Comparison of ENCODE assay signal across 1 cellular context in the genomic region with DNA sequence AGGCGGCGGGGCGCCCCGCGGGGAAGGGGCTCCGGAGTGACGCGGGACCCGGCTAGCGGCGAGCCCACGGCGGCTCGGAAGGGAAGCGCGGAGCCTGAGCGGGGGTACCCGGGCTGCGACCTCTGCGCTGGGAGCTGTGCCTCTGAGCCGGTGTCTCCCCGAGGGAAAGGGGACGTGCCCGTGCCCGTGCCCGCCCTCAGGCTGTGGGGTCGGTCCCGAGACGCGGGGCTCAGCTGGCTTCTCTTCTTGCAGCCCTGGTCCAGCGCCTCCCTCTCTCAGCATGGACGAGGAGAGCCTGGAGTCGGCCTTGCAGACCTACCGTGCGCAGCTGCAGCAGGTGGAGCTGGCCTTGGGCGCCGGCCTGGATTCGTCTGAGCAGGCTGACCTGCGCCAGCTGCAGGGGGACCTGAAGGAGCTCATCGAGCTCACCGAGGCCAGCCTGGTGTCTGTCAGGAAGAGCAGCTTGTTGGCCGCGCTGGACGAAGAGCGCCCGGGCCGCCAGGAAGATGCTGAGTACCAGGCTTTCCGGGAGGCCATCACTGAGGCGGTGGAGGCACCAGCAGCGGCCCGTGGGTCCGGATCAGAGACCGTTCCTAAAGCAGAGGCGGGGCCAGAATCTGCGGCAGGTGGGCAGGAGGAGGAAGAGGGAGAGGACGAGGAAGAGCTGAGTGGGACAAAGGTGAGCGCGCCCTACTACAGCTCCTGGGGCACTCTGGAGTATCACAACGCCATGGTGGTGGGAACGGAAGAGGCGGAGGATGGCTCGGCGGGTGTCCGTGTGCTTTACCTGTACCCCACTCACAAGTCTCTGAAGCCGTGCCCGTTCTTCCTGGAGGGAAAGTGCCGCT.
TF ChIP-seq lines count a peak whose summit lies in the region.

No MANE protein-coding gene starts in this region.

TF ChIP-seq in HepG2, 621 proteins besides CTCF, POLR2A, EP300 and RAD21 (continued from another document and continues in another):
- TF ChIP-seq, protein P1, sequence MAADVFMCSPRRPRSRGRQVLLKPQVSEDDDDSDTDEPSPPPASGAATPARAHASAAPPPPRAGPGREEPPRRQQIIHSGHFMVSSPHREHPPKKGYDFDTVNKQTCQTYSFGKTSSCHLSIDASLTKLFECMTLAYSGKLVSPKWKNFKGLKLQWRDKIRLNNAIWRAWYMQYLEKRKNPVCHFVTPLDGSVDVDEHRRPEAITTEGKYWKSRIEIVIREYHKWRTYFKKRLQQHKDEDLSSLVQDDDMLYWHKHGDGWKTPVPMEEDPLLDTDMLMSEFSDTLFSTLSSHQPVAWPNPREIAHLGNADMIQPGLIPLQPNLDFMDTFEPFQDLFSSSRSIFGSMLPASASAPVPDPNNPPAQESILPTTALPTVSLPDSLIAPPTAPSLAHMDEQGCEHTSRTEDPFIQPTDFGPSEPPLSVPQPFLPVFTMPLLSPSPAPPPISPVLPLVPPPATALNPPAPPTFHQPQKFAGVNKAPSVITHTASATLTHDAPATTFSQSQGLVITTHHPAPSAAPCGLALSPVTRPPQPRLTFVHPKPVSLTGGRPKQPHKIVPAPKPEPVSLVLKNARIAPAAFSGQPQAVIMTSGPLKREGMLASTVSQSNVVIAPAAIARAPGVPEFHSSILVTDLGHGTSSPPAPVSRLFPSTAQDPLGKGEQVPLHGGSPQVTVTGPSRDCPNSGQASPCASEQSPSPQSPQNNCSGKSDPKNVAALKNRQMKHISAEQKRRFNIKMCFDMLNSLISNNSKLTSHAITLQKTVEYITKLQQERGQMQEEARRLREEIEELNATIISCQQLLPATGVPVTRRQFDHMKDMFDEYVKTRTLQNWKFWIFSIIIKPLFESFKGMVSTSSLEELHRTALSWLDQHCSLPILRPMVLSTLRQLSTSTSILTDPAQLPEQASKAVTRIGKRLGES (CRISPR knock-in tag; IDR thresholded peaks at IDR 0.05; ENCODE audit: borderline replicate concordance) = no peak
- TF ChIP-seq, protein P2, sequence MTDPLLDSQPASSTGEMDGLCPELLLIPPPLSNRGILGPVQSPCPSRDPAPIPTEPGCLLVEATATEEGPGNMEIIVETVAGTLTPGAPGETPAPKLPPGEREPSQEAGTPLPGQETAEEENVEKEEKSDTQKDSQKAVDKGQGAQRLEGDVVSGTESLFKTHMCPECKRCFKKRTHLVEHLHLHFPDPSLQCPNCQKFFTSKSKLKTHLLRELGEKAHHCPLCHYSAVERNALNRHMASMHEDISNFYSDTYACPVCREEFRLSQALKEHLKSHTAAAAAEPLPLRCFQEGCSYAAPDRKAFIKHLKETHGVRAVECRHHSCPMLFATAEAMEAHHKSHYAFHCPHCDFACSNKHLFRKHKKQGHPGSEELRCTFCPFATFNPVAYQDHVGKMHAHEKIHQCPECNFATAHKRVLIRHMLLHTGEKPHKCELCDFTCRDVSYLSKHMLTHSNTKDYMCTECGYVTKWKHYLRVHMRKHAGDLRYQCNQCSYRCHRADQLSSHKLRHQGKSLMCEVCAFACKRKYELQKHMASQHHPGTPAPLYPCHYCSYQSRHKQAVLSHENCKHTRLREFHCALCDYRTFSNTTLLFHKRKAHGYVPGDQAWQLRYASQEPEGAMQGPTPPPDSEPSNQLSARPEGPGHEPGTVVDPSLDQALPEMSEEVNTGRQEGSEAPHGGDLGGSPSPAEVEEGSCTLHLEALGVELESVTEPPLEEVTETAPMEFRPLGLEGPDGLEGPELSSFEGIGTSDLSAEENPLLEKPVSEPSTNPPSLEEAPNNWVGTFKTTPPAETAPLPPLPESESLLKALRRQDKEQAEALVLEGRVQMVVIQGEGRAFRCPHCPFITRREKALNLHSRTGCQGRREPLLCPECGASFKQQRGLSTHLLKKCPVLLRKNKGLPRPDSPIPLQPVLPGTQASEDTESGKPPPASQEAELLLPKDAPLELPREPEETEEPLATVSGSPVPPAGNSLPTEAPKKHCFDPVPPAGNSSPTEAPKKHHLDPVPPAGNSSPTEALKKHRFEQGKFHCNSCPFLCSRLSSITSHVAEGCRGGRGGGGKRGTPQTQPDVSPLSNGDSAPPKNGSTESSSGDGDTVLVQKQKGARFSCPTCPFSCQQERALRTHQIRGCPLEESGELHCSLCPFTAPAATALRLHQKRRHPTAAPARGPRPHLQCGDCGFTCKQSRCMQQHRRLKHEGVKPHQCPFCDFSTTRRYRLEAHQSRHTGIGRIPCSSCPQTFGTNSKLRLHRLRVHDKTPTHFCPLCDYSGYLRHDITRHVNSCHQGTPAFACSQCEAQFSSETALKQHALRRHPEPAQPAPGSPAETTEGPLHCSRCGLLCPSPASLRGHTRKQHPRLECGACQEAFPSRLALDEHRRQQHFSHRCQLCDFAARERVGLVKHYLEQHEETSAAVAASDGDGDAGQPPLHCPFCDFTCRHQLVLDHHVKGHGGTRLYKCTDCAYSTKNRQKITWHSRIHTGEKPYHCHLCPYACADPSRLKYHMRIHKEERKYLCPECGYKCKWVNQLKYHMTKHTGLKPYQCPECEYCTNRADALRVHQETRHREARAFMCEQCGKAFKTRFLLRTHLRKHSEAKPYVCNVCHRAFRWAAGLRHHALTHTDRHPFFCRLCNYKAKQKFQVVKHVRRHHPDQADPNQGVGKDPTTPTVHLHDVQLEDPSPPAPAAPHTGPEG (CRISPR knock-in tag; IDR thresholded peaks at IDR 0.05) = no peak
- TF ChIP-seq, protein P3, sequence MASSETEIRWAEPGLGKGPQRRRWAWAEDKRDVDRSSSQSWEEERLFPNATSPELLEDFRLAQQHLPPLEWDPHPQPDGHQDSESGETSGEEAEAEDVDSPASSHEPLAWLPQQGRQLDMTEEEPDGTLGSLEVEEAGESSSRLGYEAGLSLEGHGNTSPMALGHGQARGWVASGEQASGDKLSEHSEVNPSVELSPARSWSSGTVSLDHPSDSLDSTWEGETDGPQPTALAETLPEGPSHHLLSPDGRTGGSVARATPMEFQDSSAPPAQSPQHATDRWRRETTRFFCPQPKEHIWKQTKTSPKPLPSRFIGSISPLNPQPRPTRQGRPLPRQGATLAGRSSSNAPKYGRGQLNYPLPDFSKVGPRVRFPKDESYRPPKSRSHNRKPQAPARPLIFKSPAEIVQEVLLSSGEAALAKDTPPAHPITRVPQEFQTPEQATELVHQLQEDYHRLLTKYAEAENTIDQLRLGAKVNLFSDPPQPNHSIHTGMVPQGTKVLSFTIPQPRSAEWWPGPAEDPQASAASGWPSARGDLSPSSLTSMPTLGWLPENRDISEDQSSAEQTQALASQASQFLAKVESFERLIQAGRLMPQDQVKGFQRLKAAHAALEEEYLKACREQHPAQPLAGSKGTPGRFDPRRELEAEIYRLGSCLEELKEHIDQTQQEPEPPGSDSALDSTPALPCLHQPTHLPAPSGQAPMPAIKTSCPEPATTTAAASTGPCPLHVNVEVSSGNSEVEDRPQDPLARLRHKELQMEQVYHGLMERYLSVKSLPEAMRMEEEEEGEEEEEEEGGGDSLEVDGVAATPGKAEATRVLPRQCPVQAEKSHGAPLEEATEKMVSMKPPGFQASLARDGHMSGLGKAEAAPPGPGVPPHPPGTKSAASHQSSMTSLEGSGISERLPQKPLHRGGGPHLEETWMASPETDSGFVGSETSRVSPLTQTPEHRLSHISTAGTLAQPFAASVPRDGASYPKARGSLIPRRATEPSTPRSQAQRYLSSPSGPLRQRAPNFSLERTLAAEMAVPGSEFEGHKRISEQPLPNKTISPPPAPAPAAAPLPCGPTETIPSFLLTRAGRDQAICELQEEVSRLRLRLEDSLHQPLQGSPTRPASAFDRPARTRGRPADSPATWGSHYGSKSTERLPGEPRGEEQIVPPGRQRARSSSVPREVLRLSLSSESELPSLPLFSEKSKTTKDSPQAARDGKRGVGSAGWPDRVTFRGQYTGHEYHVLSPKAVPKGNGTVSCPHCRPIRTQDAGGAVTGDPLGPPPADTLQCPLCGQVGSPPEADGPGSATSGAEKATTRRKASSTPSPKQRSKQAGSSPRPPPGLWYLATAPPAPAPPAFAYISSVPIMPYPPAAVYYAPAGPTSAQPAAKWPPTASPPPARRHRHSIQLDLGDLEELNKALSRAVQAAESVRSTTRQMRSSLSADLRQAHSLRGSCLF (CRISPR knock-in tag; IDR thresholded peaks at IDR 0.05; ENCODE audit: borderline replicate concordance) = no peak
- TF ChIP-seq, protein P4, sequence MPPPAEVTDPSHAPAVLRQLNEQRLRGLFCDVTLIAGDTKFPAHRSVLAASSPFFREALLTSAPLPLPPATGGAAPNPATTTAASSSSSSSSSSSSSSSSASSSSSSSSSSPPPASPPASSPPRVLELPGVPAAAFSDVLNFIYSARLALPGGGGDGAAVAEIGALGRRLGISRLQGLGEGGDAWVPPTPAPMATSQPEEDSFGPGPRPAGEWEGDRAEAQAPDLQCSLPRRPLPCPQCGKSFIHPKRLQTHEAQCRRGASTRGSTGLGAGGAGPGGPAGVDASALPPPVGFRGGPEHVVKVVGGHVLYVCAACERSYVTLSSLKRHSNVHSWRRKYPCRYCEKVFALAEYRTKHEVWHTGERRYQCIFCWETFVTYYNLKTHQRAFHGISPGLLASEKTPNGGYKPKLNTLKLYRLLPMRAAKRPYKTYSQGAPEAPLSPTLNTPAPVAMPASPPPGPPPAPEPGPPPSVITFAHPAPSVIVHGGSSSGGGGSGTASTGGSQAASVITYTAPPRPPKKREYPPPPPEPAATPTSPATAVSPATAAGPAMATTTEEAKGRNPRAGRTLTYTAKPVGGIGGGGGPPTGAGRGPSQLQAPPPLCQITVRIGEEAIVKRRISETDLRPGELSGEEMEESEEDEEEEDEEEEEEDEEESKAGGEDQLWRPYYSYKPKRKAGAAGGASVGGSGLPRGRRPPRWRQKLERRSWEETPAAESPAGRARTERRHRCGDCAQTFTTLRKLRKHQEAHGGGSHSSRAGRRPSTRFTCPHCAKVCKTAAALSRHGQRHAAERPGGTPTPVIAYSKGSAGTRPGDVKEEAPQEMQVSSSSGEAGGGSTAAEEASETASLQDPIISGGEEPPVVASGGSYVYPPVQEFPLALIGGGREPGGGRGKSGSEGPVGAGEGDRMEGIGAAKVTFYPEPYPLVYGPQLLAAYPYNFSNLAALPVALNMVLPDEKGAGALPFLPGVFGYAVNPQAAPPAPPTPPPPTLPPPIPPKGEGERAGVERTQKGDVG (CRISPR knock-in tag; IDR thresholded peaks at IDR 0.05; ENCODE audit: borderline replicate concordance) = no peak
- TF ChIP-seq ZNF724P (CRISPR knock-in tag; IDR thresholded peaks at IDR 0.05; ENCODE audit: borderline replicate concordance) (0 out of 2 replicates have a peak, but pooled peaks have one; percentile 7), ZNF251 (CRISPR knock-in tag; IDR thresholded peaks at IDR 0.05) (0 out of 2 replicates have a peak, but pooled peaks have one; percentile 15), ZC3H13 (CRISPR knock-in tag; IDR thresholded peaks at IDR 0.05) (no peak), ARNTL (CRISPR knock-in tag; IDR thresholded peaks at IDR 0.05) (no peak), GLI4 (CRISPR knock-in tag; IDR thresholded peaks at IDR 0.05; ENCODE audit: borderline replicate concordance) (no peak), ZNF501 (CRISPR knock-in tag; IDR thresholded peaks at IDR 0.05) (0 out of 2 replicates have a peak, but pooled peaks have one; percentile 34), SKI (IDR thresholded peaks at IDR 0.05; ENCODE audit: partially characterized antibody) (peak; percentile 14), ZNF546 (CRISPR knock-in tag; conservative IDR thresholded peaks at IDR 0.05) (no peak), ZBTB20 (CRISPR knock-in tag; IDR thresholded peaks at IDR 0.05; ENCODE audit: borderline replicate concordance, low read depth) (0 out of 2 replicates have a peak, but pooled peaks have one; percentile 34), MAFG (CRISPR knock-in tag; IDR thresholded peaks at IDR 0.05) (no peak), GPN1 (CRISPR knock-in tag; IDR thresholded peaks at IDR 0.05; ENCODE audit: borderline replicate concordance) (no peak), ZNF598 (CRISPR knock-in tag; IDR thresholded peaks at IDR 0.05; ENCODE audit: borderline replicate concordance) (no peak; the same call in 1 of the 2 replicates), HMG20B (CRISPR knock-in tag; conservative IDR thresholded peaks at IDR 0.05) (0 out of 2 replicates have a peak, but pooled peaks have one; percentile 27), ZNF33A (CRISPR knock-in tag; IDR thresholded peaks at IDR 0.05; ENCODE audit: borderline replicate concordance) (no peak), SRY (CRISPR knock-in tag; IDR thresholded peaks at IDR 0.05) (no peak), THYN1 (CRISPR knock-in tag; IDR thresholded peaks at IDR 0.05; ENCODE audit: borderline replicate concordance, low read depth) (no peak)
- TF ChIP-seq, protein P5, sequence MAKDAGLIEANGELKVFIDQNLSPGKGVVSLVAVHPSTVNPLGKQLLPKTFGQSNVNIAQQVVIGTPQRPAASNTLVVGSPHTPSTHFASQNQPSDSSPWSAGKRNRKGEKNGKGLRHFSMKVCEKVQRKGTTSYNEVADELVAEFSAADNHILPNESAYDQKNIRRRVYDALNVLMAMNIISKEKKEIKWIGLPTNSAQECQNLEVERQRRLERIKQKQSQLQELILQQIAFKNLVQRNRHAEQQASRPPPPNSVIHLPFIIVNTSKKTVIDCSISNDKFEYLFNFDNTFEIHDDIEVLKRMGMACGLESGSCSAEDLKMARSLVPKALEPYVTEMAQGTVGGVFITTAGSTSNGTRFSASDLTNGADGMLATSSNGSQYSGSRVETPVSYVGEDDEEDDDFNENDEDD (CRISPR knock-in tag; IDR thresholded peaks at IDR 0.05; ENCODE audit: borderline replicate concordance) = no peak
- TF ChIP-seq, protein P6, sequence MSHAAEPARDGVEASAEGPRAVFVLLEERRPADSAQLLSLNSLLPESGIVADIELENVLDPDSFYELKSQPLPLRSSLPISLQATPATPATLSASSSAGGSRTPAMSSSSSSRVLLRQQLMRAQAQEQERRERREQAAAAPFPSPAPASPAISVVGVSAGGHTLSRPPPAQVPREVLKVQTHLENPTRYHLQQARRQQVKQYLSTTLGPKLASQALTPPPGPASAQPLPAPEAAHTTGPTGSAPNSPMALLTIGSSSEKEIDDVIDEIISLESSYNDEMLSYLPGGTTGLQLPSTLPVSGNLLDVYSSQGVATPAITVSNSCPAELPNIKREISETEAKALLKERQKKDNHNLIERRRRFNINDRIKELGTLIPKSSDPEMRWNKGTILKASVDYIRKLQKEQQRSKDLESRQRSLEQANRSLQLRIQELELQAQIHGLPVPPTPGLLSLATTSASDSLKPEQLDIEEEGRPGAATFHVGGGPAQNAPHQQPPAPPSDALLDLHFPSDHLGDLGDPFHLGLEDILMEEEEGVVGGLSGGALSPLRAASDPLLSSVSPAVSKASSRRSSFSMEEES (CRISPR knock-in tag; IDR thresholded peaks at IDR 0.05) = no peak
- TF ChIP-seq, protein P7, sequence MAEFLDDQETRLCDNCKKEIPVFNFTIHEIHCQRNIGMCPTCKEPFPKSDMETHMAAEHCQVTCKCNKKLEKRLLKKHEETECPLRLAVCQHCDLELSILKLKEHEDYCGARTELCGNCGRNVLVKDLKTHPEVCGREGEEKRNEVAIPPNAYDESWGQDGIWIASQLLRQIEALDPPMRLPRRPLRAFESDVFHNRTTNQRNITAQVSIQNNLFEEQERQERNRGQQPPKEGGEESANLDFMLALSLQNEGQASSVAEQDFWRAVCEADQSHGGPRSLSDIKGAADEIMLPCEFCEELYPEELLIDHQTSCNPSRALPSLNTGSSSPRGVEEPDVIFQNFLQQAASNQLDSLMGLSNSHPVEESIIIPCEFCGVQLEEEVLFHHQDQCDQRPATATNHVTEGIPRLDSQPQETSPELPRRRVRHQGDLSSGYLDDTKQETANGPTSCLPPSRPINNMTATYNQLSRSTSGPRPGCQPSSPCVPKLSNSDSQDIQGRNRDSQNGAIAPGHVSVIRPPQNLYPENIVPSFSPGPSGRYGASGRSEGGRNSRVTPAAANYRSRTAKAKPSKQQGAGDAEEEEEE (CRISPR knock-in tag; IDR thresholded peaks at IDR 0.05; ENCODE audit: borderline replicate concordance) = peak; percentile 92; the same call in 1 of the 2 replicates
